In genomic region chr4:184466634-184467033, GRCh38 we compare ENCODE assay signal across 20 cellular contexts. TPM values are rescaled to one million over a fixed set of nuclear protein-coding genes. Genes with fewer than 3 reads are reported as not detected.
DNase-seq lines count a peak whose midpoint lies in the region; ATAC-seq and TF ChIP-seq lines count a peak whose summit lies in the region.
"Had no signal": no experiment of that assay in that cellular context is flagged by ENCODE, and none has a peak within 500 bp of the region (broad histone marks: within the 10 kb centered on the region; RNA-seq: fewer than 3 reads in every experiment).

No MANE protein-coding gene starts in this region.

- H3K27me3 Mint-ChIP-seq in activated T-cell treated with anti-CD3 and anti-CD28 coated beads, Interleukin-2, amount 50 U/mL, for 4 hours (ENCODE audit: low read depth), result no peaks in the 10 kb centered on the region
- no peaks in the 10 kb centered on the region for H3K27me3 Mint-ChIP-seq in stimulated activated memory B cell treated with anti-CD40 and anti-IgM and Interleukin-4, amounts not matched to agents 10 μg/mL and 1 μg/mL and 100 μg/mL, for 72 hours
- H3K27me3 Mint-ChIP-seq in progenitor cell of endocrine pancreas, result no peaks in the 10 kb centered on the region

- no peaks in the 10 kb centered on the region for H3K9me2 ChIP-seq in Loucy (replicated peaks; ENCODE audit: low read depth, low read length)

- peaks cover 16% of the 10 kb centered on the region for H3K36me3 Mint-ChIP-seq in activated T-cell treated with anti-CD3 and anti-CD28 coated beads, Interleukin-2, amount 50 U/mL, for 4 hours (ENCODE audit: insufficient read depth)
- H3K36me3 Mint-ChIP-seq in stimulated activated memory B cell treated with anti-CD40 and anti-IgM and Interleukin-4, amounts not matched to agents 10 μg/mL and 1 μg/mL and 100 μg/mL, for 72 hours, result peaks cover 48% of the 10 kb centered on the region
- H3K36me3 Mint-ChIP-seq in progenitor cell of endocrine pancreas (ENCODE audit: insufficient read depth), result no peaks in the 10 kb centered on the region

- H3K4me1 Mint-ChIP-seq in activated T-cell treated with anti-CD3 and anti-CD28 coated beads, Interleukin-2, amount 50 U/mL, for 4 hours (ENCODE audit: low read depth), result peaks cover 80% of the 10 kb centered on the region
- H3K4me1 Mint-ChIP-seq in stimulated activated memory B cell treated with anti-CD40 and anti-IgM and Interleukin-4, amounts not matched to agents 10 μg/mL and 1 μg/mL and 100 μg/mL, for 72 hours, result peaks cover 72% of the 10 kb centered on the region
- peaks cover 34% of the 10 kb centered on the region for H3K4me1 Mint-ChIP-seq in progenitor cell of endocrine pancreas (ENCODE audit: low read depth)

- H3K4me3 Mint-ChIP-seq in activated T-cell treated with anti-CD3 and anti-CD28 coated beads, Interleukin-2, amount 50 U/mL, for 4 hours, result no peak overlapping the region
- no peak overlapping the region for H3K4me3 Mint-ChIP-seq in stimulated activated memory B cell treated with anti-CD40 and anti-IgM and Interleukin-4, amounts not matched to agents 10 μg/mL and 1 μg/mL and 100 μg/mL, for 72 hours
- H3K4me3 Mint-ChIP-seq in progenitor cell of endocrine pancreas (ENCODE audit: low read depth), result no peak overlapping the region

- peak overlapping the region; percentile 2 for H3K4me2 ChIP-seq in Loucy (ENCODE audit: low read depth, low read length, poor library complexity, severe bottlenecking)
- H3K4me2 ChIP-seq: BLaER1 had no signal

- H3K4me1 ChIP-seq in Loucy (ENCODE audit: insufficient read depth, low read length, poor library complexity, severe bottlenecking), result peaks cover 11% of the 10 kb centered on the region

- peaks cover 37% of the 10 kb centered on the region for H4K20me1 ChIP-seq in Loucy (ENCODE audit: insufficient read depth, low read length, poor library complexity, severe bottlenecking)

- DNase-seq in activated T-cell treated with anti-CD3 and anti-CD28 coated beads, Interleukin-2, amount 50 U/mL, for 4 hours, result no peak
- DNase-seq in activated T-cell treated with anti-CD3 and anti-CD28 coated beads for 4 hours, result no peak
- no peak for DNase-seq in left colon
- no peak for DNase-seq in progenitor cell of endocrine pancreas (ENCODE audit: low spot score, unreplicated experiment)
- no peak for DNase-seq in GF-D8 (lab: John Stamatoyannopoulos, UW)
- DNase-seq: DND-41, GM23248, Karpas-422, NCI-H1105, NCI-H1694, NCI-H2107, NCI-H2227 treated with DMSO at 0.1 percent for 48 hours, NCI-H524 treated with DMSO at 0.1 percent for 48 hours had no signal

- H3K27me3 ChIP-seq in Loucy (ENCODE audit: insufficient read depth, low read length, poor library complexity, severe bottlenecking), result no peaks in the 10 kb centered on the region
- H3K27me3 ChIP-seq: BLaER1 had no signal

- no peak for TF ChIP-seq CTCF in Loucy (conservative IDR thresholded peaks at IDR 0.05; ENCODE audit: low read length)
- TF ChIP-seq CTCF in progenitor cell of endocrine pancreas (IDR thresholded peaks at IDR 0.05; ENCODE audit: unreplicated experiment), result no peak

- peak overlapping the region; percentile 54 for H3K27ac Mint-ChIP-seq in stimulated activated memory B cell treated with anti-CD40 and anti-IgM and Interleukin-4, amounts not matched to agents 10 μg/mL and 1 μg/mL and 100 μg/mL, for 72 hours
- no peak overlapping the region for H3K27ac Mint-ChIP-seq in progenitor cell of endocrine pancreas

- no peaks in the 10 kb centered on the region for H3K9me3 ChIP-seq in Loucy (ENCODE audit: insufficient read depth, low read depth, low read length)
- H3K9me3 ChIP-seq: BLaER1 had no signal

- intact Hi-C loops in left colon (cut with DNase I, micrococcal nuclease), result no loop called here

- H3K36me3 ChIP-seq in Loucy (ENCODE audit: insufficient read depth, low read length), result no peaks in the 10 kb centered on the region

- no peak overlapping the region for H3K9ac ChIP-seq in Loucy (ENCODE audit: low read depth, low read length, poor library complexity, severe bottlenecking)
- H3K9ac ChIP-seq: BLaER1, GM23248 had no signal

- ATAC-seq in activated T-cell treated with anti-CD3 and anti-CD28 coated beads, Interleukin-2, amount 50 U/mL, for 4 hours, result peak; percentile 32 to 45
- peak; percentile 75 for ATAC-seq in left colon
- ATAC-seq in stimulated activated memory B cell treated with anti-CD40 and anti-IgM and Interleukin-4, amounts not matched to agents 10 μg/mL and 1 μg/mL and 100 μg/mL, for 72 hours, result no peak
- ATAC-seq in HG03439 (IDR thresholded peaks at IDR 0.05; ENCODE audit: unreplicated experiment), result no peak
- ATAC-seq: HCT116, Panc1, Right ventricle myocardium inferior had no signal

- H3F3A ChIP-seq in Loucy (ENCODE audit: low read depth), result no peaks in the 10 kb centered on the region

- no peaks in the 10 kb centered on the region for H3K9me3 Mint-ChIP-seq in activated T-cell treated with anti-CD3 and anti-CD28 coated beads, Interleukin-2, amount 50 U/mL, for 4 hours
- H3K9me3 Mint-ChIP-seq in stimulated activated memory B cell treated with anti-CD40 and anti-IgM and Interleukin-4, amounts not matched to agents 10 μg/mL and 1 μg/mL and 100 μg/mL, for 72 hours, result peaks cover 4% of the 10 kb centered on the region
- H3K9me3 Mint-ChIP-seq in progenitor cell of endocrine pancreas (ENCODE audit: low read depth), result no peaks in the 10 kb centered on the region

- no peak overlapping the region for H3K4me3 ChIP-seq in Loucy (ENCODE audit: low read length, poor library complexity, severe bottlenecking)
- H3K4me3 ChIP-seq: BLaER1, GM23248 had no signal

- no peak overlapping the region for H2AFZ ChIP-seq in Loucy (ENCODE audit: low read length)
- H2AFZ ChIP-seq: GM23248 had no signal

- peaks cover 89% of the 10 kb centered on the region for H3K79me2 ChIP-seq in Loucy (ENCODE audit: insufficient read depth, low read length)

RNA-seq across cellular contexts. Expression of gene IRF2, which starts 7.7 kb away (rescaled TPM):
- 10 to 100 TPM; 29.3 to 37.4 (median 32.8) TPM for total RNA-seq in activated T-cell treated with anti-CD3 and anti-CD28 coated beads, Interleukin-2, amount 50 U/mL, for 4 hours
- 10 to 100 TPM; 45.5 to 51.3 TPM for total RNA-seq in left colon
- total RNA-seq in progenitor cell of endocrine pancreas, result 14.3 and 19.1 TPM in 2 replicates

Comparison
In these comparisons a context has a peak if more than half of its experiments do, and no peak if none do; other contexts are left out.
1. ATAC-seq: peak in activated T-cell treated with anti-CD3 and anti-CD28 coated beads, Interleukin-2, amount 50 U/mL, for 4 hours (2 of 2) and left colon (single experiment); none in stimulated activated memory B cell treated with anti-CD40 and anti-IgM and Interleukin-4, amounts not matched to agents 10 μg/mL and 1 μg/mL and 100 μg/mL, for 72 hours (single experiment) and HG03439 (single experiment).